8 cellular contexts compared by ENCODE assay signal in genomic region chr3:112695377-112696101, GRCh38. TPM values are rescaled to one million over a fixed set of nuclear protein-coding genes. Genes with fewer than 3 reads are reported as not detected.
DNase-seq lines count a peak whose midpoint lies in the region; ATAC-seq and TF ChIP-seq lines count a peak whose summit lies in the region.
"Not testable (repeated sequence)": the region's sequence is repeated elsewhere in the genome, so short reads cannot be mapped to it uniquely, and the experiment has no call there.

No MANE protein-coding gene starts in this region.

- dilution Hi-C loops in IMR-90 (cut with HindIII; ENCODE audit: low sequenced_read_pairs, unreplicated experiment), result not testable (repeated sequence)

- H4K91ac ChIP-seq in IMR-90 (ENCODE audit: insufficient read depth, low read depth, low read length), result peak overlapping the region; percentile 72
- not testable (repeated sequence) for H4K91ac ChIP-seq in mesenchymal stem cell (ENCODE audit: low read length)

- H2BK120ac ChIP-seq in IMR-90 (ENCODE audit: low read depth, low read length), result peak overlapping the region; percentile 88
- not testable (repeated sequence) for H2BK120ac ChIP-seq in mesenchymal stem cell (ENCODE audit: low read depth, low read length)

- H3K79me1 ChIP-seq in IMR-90 (ENCODE audit: low read depth in 1 of 2, low read length in 2 of 2); mesenchymal stem cell (replicated peaks; ENCODE audit: low read length, poor library complexity, severe bottlenecking): not testable (repeated sequence)

- H4K8ac ChIP-seq in IMR-90 (ENCODE audit: low read depth in 2 of 2, low read length in 2 of 2), result peak overlapping the region; percentile 26 to 77; a peak in 2 of 4 replicates
- not testable (repeated sequence) for H4K8ac ChIP-seq in mesenchymal stem cell (ENCODE audit: low read length)

- H4K20me1 ChIP-seq in IMR-90 (ENCODE audit: insufficient read depth, low read length), result not testable (repeated sequence)

- H2BK15ac ChIP-seq in IMR-90 (ENCODE audit: low read depth, low read length), result 0 out of 3 replicates have a peak overlapping the region, but pooled peaks have one; percentile 57
- H2BK15ac ChIP-seq in mesenchymal stem cell (ENCODE audit: low read depth, poor library complexity, severe bottlenecking), result not testable (repeated sequence)

- TF ChIP-seq CTCF in BJ (IDR thresholded peaks at IDR 0.05; ENCODE audit: insufficient read depth, low read depth, low read length) (peak; percentile 27; the same call in 1 of the 2 replicates), IMR-90 (conservative IDR thresholded peaks at IDR 0.05; ENCODE audit: low read depth, low read length) (0 out of 2 replicates have a peak, but pooled peaks have one; percentile 21)
- not testable (repeated sequence) for TF ChIP-seq CTCF in cardiac fibroblast (IDR thresholded peaks at IDR 0.05; ENCODE audit: low read depth, low read length); vagina (IDR thresholded peaks at IDR 0.05)

- intact Hi-C loops in IMR-90 (cut with micrococcal nuclease); sciatic nerve (cut with DNase I); vagina (cut with DNase I): not testable (repeated sequence)

- not testable (repeated sequence) for H3K56ac ChIP-seq in IMR-90 (ENCODE audit: extremely low read depth, insufficient read depth, low read length)

- WGBS in IMR-90 (ENCODE audit: extremely low coverage in 2 of 2, insufficient read length in 1 of 2), 2 experiments, result no CpG with 5 or more reads among the region's 3 CpGs
- WGBS in mesenchymal stem cell, result no CpG with 5 or more reads among the region's 3 CpGs

- in situ Hi-C loops in IMR-90 (cut with MboI; ENCODE audit: low sequenced_read_pairs), result not testable (repeated sequence)

- H3K23ac ChIP-seq in IMR-90 (ENCODE audit: low read depth, low read length); mesenchymal stem cell (ENCODE audit: low read length in 2 of 2): not testable (repeated sequence)

- TF ChIP-seq POLR2A in IMR-90 (IDR thresholded peaks at IDR 0.05; ENCODE audit: low read depth, low read length); vagina (IDR thresholded peaks at IDR 0.05): not testable (repeated sequence)

- POLR2A ChIA-PET in BJ (lab: Charles Lee), result interaction anchor here (0.6 to 0.7 kb wide), 3 partner anchors 42 to 89 kb away, joined by 3 to 6 read pairs (median 4); no protein-coding TSS in a partner anchor
- POLR2A ChIA-PET in IMR-90 (lab: Charles Lee; ENCODE audit: unreplicated experiment), result not testable (repeated sequence)

- peaks cover 10% of the 10 kb centered on the region for H3K4me1 ChIP-seq in IMR-90 (ENCODE audit: control insufficient read depth, insufficient read depth, low read length)
- H3K4me1 ChIP-seq in mesenchymal stem cell (ENCODE audit: control insufficient read depth, insufficient read depth, low read depth, low read length); vagina: not testable (repeated sequence)

- not testable (repeated sequence) for DNase-seq in BJ (ENCODE audit: low read depth); sciatic nerve (ENCODE audit: low spot score); vagina (ENCODE audit: extremely low spot score in 2 of 2)
- DNase-seq in IMR-90 (peak; percentile 65), NCI-H69 (lab: John Stamatoyannopoulos, UW) (peak; percentile 14), cardiac fibroblast (ENCODE audit: low read depth in 2 of 2) (peak; percentile 26 to 45), fibroblast of peridontal ligament (ENCODE audit: extremely low read depth) (peak; percentile 64), mesenchymal stem cell (peak; percentile 62)

- H3K4me2 ChIP-seq in IMR-90 (ENCODE audit: low read depth, low read length), result peak overlapping the region; percentile 61; the same call in 1 of the 2 replicates
- H3K4me2 ChIP-seq in mesenchymal stem cell (ENCODE audit: low read length, poor library complexity, severe bottlenecking), result not testable (repeated sequence)

- peak overlapping the region; percentile 79 for H3K4ac ChIP-seq in IMR-90 (ENCODE audit: low read depth, low read length)
- not testable (repeated sequence) for H3K4ac ChIP-seq in mesenchymal stem cell (ENCODE audit: low read depth in 1 of 2, low read length in 2 of 2)

- not testable (repeated sequence) for TF ChIP-seq RAD21 in IMR-90 (IDR thresholded peaks at IDR 0.05; ENCODE audit: low read length)

- CTCF ChIA-PET in BJ (lab: Yijun Ruan, JAX), result interaction anchor here (0.9 to 2.1 kb wide), 5 partner anchors 22 to 54 kb away, joined by 3 to 10 read pairs (median 4); partner anchors contain the start of gene CCDC80
- CTCF ChIA-PET in IMR-90 (lab: Yijun Ruan, JAX), result not testable (repeated sequence)

- not testable (repeated sequence) for H2AK5ac ChIP-seq in IMR-90 (ENCODE audit: low read depth, low read length); mesenchymal stem cell (ENCODE audit: low read length, severe bottlenecking)

- not testable (repeated sequence) for H3K9ac ChIP-seq in IMR-90 (ENCODE audit: low read depth, low read length); mesenchymal stem cell (ENCODE audit: low read length)

- peak overlapping the region; percentile 76; the same call in 1 of the 2 replicates for H3K14ac ChIP-seq in IMR-90 (replicated peaks; ENCODE audit: low read depth, low read length)
- not testable (repeated sequence) for H3K14ac ChIP-seq in mesenchymal stem cell (ENCODE audit: low read length in 2 of 2)

- H2BK20ac ChIP-seq in IMR-90 (ENCODE audit: low read depth, low read length), result peak overlapping the region; percentile 81

- H3K4me3 ChIP-seq in BJ (ENCODE audit: low read depth, low read length); IMR-90 (ENCODE audit: insufficient read depth, low read depth, low read length); cardiac fibroblast (replicated peaks in 1 of 2; ENCODE audit: low read depth in 2 of 2, low read length in 2 of 2); mesenchymal stem cell (ENCODE audit: insufficient read depth in 1 of 2, low read depth in 1 of 2, low read length in 2 of 2); vagina: not testable (repeated sequence)

- peak overlapping the region; percentile 64; the same call in 1 of the 2 replicates for H4K5ac ChIP-seq in IMR-90 (ENCODE audit: low read depth, low read length)

- not testable (repeated sequence) for H2AFZ ChIP-seq in IMR-90 (replicated peaks; ENCODE audit: low read length, poor library complexity); mesenchymal stem cell (ENCODE audit: low read depth, low read length)

- H2BK5ac ChIP-seq in IMR-90 (ENCODE audit: low read depth, low read length, poor library complexity, severe bottlenecking), result peak overlapping the region; percentile 96
- H2BK5ac ChIP-seq in mesenchymal stem cell (ENCODE audit: low read depth, low read length, poor library complexity, severe bottlenecking), result not testable (repeated sequence)

- not testable (repeated sequence) for H3K36me3 ChIP-seq in BJ (ENCODE audit: control insufficient read depth, insufficient read depth, low read length); IMR-90 (ENCODE audit: control insufficient read depth, insufficient read depth, low read length); mesenchymal stem cell (ENCODE audit: control insufficient read depth in 1 of 2, insufficient read depth in 2 of 2, low read depth in 1 of 2, low read length in 2 of 2); vagina

- H3K9me3 ChIP-seq in IMR-90 (ENCODE audit: control insufficient read depth, insufficient read depth, low read length); mesenchymal stem cell (ENCODE audit: control insufficient read depth, low read length); vagina: not testable (repeated sequence)

- H3K9me1 ChIP-seq in IMR-90 (ENCODE audit: insufficient read depth, low read length), result not testable (repeated sequence)

- not testable (repeated sequence) for BruUV-seq in IMR-90 (replicated peaks; lab: Mats Ljungman, UMichigan)

- not testable (repeated sequence) for H2AK9ac ChIP-seq in IMR-90 (replicated peaks; ENCODE audit: low read depth, low read length, poor library complexity)

- H3K18ac ChIP-seq in IMR-90 (ENCODE audit: low read depth, low read length), result peak overlapping the region; percentile 45; the same call in 1 of the 2 replicates
- not testable (repeated sequence) for H3K18ac ChIP-seq in mesenchymal stem cell (ENCODE audit: low read depth in 1 of 2, low read length in 2 of 2)

- not testable (repeated sequence) for H2BK12ac ChIP-seq in mesenchymal stem cell (ENCODE audit: low read length in 2 of 2)

- ATAC-seq in IMR-90 (ENCODE audit: low read depth) (peak; percentile 94), sciatic nerve (peak; percentile 61)

- H3K27ac ChIP-seq in IMR-90 (ENCODE audit: insufficient read depth, low read length) (peak overlapping the region; percentile 57; the same call in 1 of the 2 replicates), vagina (peak overlapping the region; percentile 66)
- H3K27ac ChIP-seq in mesenchymal stem cell (ENCODE audit: low read length, poor library complexity, severe bottlenecking), result not testable (repeated sequence)

- H3K27me3 ChIP-seq in BJ (ENCODE audit: control insufficient read depth, insufficient read depth, low read length); IMR-90 (ENCODE audit: control insufficient read depth, insufficient read depth, low read length); mesenchymal stem cell (ENCODE audit: control insufficient read depth in 1 of 2, insufficient read depth in 1 of 2, low read length in 2 of 2); vagina: not testable (repeated sequence)

TF ChIP-seq in IMR-90, 13 proteins besides CTCF, POLR2A, EP300 and RAD21:
- TF ChIP-seq MAFK (IDR thresholded peaks at IDR 0.05; ENCODE audit: low read depth, low read length), result 0 out of 2 replicates have a peak, but pooled peaks have one; percentile 2
- 0 out of 2 replicates have a peak, but pooled peaks have one; percentile 5 for TF ChIP-seq SMC3 (IDR thresholded peaks at IDR 0.05; ENCODE audit: low read depth, low read length)
TF ChIP-seq in IMR-90: peak in this region for 2; not testable (repeated sequence) for 11.

RNA-seq across cellular contexts. Expression of gene CCDC80, which starts 54.6 kb away (rescaled TPM):
- polyA plus RNA-seq in BJ (2011; rRNA removed) (199 and 291 TPM in 2 replicates), IMR-90 (2012; rRNA removed) (356 and 418 TPM in 2 replicates)
- polyA minus RNA-seq in BJ (2011; rRNA and poly(A)+ RNA removed), result 156 and 199 TPM in 2 replicates
- total RNA-seq in IMR-90 (2012; rRNA removed) (387 and 406 TPM in 2 replicates), sciatic nerve (143 TPM), vagina (51.6 TPM)
- 155 and 190 TPM in 2 replicates for polyA plus RNA-seq in IMR-90 (2012; cell fraction: cytosol; rRNA removed)
- polyA plus RNA-seq in IMR-90 (2012; cell fraction: nucleus; rRNA removed; ENCODE audit: low replicate concordance), result 44.6 and 106 TPM in 2 replicates
- polyA plus RNA-seq in mesenchymal stem cell (2013, experiment 1 of 2), result 220 TPM
- polyA plus RNA-seq in mesenchymal stem cell (2013, experiment 2 of 2), result 229 TPM
